In genomic region chr2:69073928-69074575, GRCh38 we compare ENCODE assay signal across 1 cellular context.
TF ChIP-seq lines count a peak whose summit lies in the region.

No MANE protein-coding gene starts in this region.

TF ChIP-seq in HCT116, 20 proteins besides CTCF, POLR2A, EP300 and RAD21 (continued from another document):
- no peak for TF ChIP-seq REST (IDR thresholded peaks at IDR 0.05; ENCODE audit: low read depth)
- TF ChIP-seq EZH2phosphoT487 (IDR thresholded peaks at IDR 0.05; ENCODE audit: borderline replicate concordance), result no peak
- TF ChIP-seq JUND (IDR thresholded peaks at IDR 0.05), result no peak
- TF ChIP-seq CBX3 (IDR thresholded peaks at IDR 0.05; ENCODE audit: low read depth), result no peak
- TF ChIP-seq EGR1 (IDR thresholded peaks at IDR 0.05; ENCODE audit: low read depth), result no peak
- no peak for TF ChIP-seq ATF3 (IDR thresholded peaks at IDR 0.05)
- TF ChIP-seq MAX (IDR thresholded peaks at IDR 0.05), result no peak
- TF ChIP-seq ELF1 (IDR thresholded peaks at IDR 0.05; ENCODE audit: borderline replicate concordance, low read depth), result no peak
- TF ChIP-seq SIN3A (IDR thresholded peaks at IDR 0.05; ENCODE audit: low read depth), result no peak
- TF ChIP-seq ZFX (IDR thresholded peaks at IDR 0.05), result no peak
- no peak for TF ChIP-seq ZBTB33 (IDR thresholded peaks at IDR 0.05; ENCODE audit: extremely low read depth, insufficient replicate concordance, low read length)
- TF ChIP-seq POLR2AphosphoS5 (IDR thresholded peaks at IDR 0.05; ENCODE audit: low read depth, low read length), result no peak
